Comparison of ENCODE assay signal across 30 cellular contexts in genomic region chr22:35104491-35104890, GRCh38. TPM values are rescaled to one million over a fixed set of nuclear protein-coding genes. Genes with fewer than 3 reads are reported as not detected.
"Had no signal": no experiment of that assay in that cellular context is flagged by ENCODE, and none has a peak within 500 bp of the region (broad histone marks: within the 10 kb centered on the region; RNA-seq: fewer than 3 reads in every experiment).

No MANE protein-coding gene starts in this region.

- H3K27ac ChIP-seq: SK-N-MC, VCaP had no signal

- H3K4me1 Mint-ChIP-seq: activated CD4-positive, alpha-beta T cell treated with anti-CD3 and anti-CD28 coated beads, Interleukin-2, amount 10 ng/mL, durations not matched to agents 7 days and 5 days; activated T-helper 17 cell treated with anti-CD3 and anti-CD28 coated beads, Interleukin-2, amount 50 U/mL, for 72 hours; central memory CD8-positive, alpha-beta T cell had no signal

- H3K4me3 ChIP-seq: SK-N-MC had no signal

- H3K36me3 Mint-ChIP-seq: activated CD4-positive, alpha-beta memory T cell treated with anti-CD3 and anti-CD28 coated beads for 36 hours; activated naive CD8-positive, alpha-beta T cell; brain had no signal

- DNase-seq: activated CD4-positive, alpha-beta memory T cell treated with anti-CD3 and anti-CD28 coated beads for 36 hours; activated CD4-positive, alpha-beta T cell treated with anti-CD3 and anti-CD28 coated beads, Interleukin-2, amount 10 ng/mL, durations not matched to agents 7 days and 5 days; activated CD4-positive, CD25-positive, alpha-beta regulatory T cell; activated gamma-delta T cell; activated naive CD4-positive, alpha-beta T cell treated with anti-CD3 and anti-CD28 coated beads for 36 hours; activated T-cell treated with anti-CD3 and anti-CD28 coated beads for 4 hours; activated T-cell treated with anti-CD3 and anti-CD28 coated beads, Interleukin-2, amount 50 U/mL, for 48 hours; amygdala; Kasumi-1; KBM-7; NCI-H1048; NCI-H2029; NCI-H2107; NCI-H2171 treated with DMSO at 0.1 percent for 48 hours; NCI-H226; NCI-H526 treated with DMSO at 0.1 percent for 48 hours; RPMI8226; T-helper 1 cell had no signal

- H3K4me3 Mint-ChIP-seq: activated CD4-positive, alpha-beta memory T cell treated with anti-CD3 and anti-CD28 coated beads for 36 hours; activated CD4-positive, alpha-beta T cell treated with anti-CD3 and anti-CD28 coated beads, Interleukin-2, amount 10 ng/mL, durations not matched to agents 7 days and 5 days; activated naive CD4-positive, alpha-beta T cell treated with anti-CD3 and anti-CD28 coated beads for 36 hours; activated naive CD8-positive, alpha-beta T cell; activated T-helper 17 cell treated with anti-CD3 and anti-CD28 coated beads, Interleukin-2, amount 50 U/mL, for 72 hours; brain; central memory CD8-positive, alpha-beta T cell had no signal

- ATAC-seq: activated T-helper 17 cell treated with anti-CD3 and anti-CD28 coated beads, Interleukin-2, amount 50 U/mL, for 72 hours; Right ventricle myocardium inferior had no signal

- H3K9me3 Mint-ChIP-seq: activated CD4-positive, alpha-beta memory T cell treated with anti-CD3 and anti-CD28 coated beads for 36 hours; activated CD4-positive, alpha-beta T cell treated with anti-CD3 and anti-CD28 coated beads, Interleukin-2, amount 10 ng/mL, durations not matched to agents 7 days and 5 days; activated naive CD4-positive, alpha-beta T cell treated with anti-CD3 and anti-CD28 coated beads for 36 hours; central memory CD8-positive, alpha-beta T cell had no signal

- FAIRE-seq: astrocyte had no signal

- H3K27ac Mint-ChIP-seq: activated CD4-positive, alpha-beta memory T cell treated with anti-CD3 and anti-CD28 coated beads for 36 hours; activated CD4-positive, alpha-beta T cell treated with anti-CD3 and anti-CD28 coated beads, Interleukin-2, amount 10 ng/mL, durations not matched to agents 7 days and 5 days; activated naive CD4-positive, alpha-beta T cell treated with anti-CD3 and anti-CD28 coated beads for 36 hours; activated naive CD8-positive, alpha-beta T cell; activated T-helper 17 cell treated with anti-CD3 and anti-CD28 coated beads, Interleukin-2, amount 50 U/mL, for 72 hours; brain had no signal

RNA-seq across cellular contexts. Expression of gene ISX, which starts 38.5 kb away (rescaled TPM):
- total RNA-seq: activated CD4-positive, alpha-beta memory T cell treated with anti-CD3 and anti-CD28 coated beads for 36 hours; activated CD4-positive, alpha-beta T cell treated with anti-CD3 and anti-CD28 coated beads, Interleukin-2, amount 10 ng/mL, durations not matched to agents 7 days and 5 days; activated CD8-positive, alpha-beta memory T cell treated with anti-CD3 and anti-CD28 coated beads for 36 hours; activated naive CD4-positive, alpha-beta T cell treated with anti-CD3 and anti-CD28 coated beads for 36 hours; activated T-helper 17 cell treated with anti-CD3 and anti-CD28 coated beads, Interleukin-2, amount 50 U/mL, for 72 hours; astrocyte; NCI-H460; OCI-LY7; Right ventricle myocardium inferior; T-helper 2 cell treated with Interferon-gamma antibody and Interleukin-4, amounts not matched to agents 100 ng/mL and 5 ng/mL, for 36 hours had no signal
